In the genomic region with DNA sequence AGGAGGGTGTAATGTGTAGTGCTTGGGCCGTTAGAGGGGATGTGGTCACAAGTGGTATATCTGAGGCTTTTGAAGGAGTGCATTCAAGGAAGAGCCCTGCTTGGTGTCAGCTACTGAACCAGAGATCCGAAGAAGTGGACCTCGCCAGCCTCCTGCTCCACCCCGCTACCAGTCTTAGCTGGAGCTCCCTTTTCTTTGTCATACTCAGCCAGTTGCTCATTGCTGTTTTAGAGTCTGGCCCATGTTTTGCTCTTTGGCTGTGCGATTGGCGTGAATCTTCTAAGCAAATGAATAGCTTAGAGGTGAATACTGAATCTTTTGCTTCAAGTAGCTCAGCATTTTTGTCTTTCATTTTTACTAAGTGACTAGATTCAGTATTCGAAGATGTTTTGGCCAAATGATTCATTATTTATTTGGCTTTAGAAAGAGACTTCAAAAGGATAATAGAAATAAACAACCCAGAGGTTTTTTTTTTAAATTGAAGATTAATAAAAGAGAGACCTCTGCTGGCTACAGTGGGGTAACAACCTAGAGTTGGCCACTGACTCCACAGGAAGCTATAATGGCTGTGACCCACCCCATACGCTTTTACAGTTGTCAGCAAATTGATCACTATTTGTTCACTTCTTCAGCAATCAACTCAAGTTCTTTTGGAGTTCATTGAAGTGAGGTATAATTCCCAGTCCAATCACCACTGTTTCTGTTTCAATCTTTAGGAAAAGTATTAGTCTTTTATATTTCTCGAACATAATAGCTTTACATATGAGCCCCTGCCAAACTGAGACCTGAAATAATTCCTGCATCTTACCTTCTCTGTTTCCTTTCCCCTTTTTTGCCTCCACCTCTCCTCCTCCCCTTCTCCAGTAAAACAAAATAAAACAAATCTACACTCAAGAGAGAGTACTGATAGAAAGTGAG, we compare ENCODE assay signal across 8 cellular contexts. TPM values are rescaled to one million over a fixed set of nuclear protein-coding genes. Genes with fewer than 3 reads are reported as not detected.
DNase-seq lines count a peak whose midpoint lies in the region; ATAC-seq, FAIRE-seq and TF ChIP-seq lines count a peak whose summit lies in the region.

No MANE protein-coding gene starts in this region.

- H3K9me3 ChIP-seq in CD8-positive, alpha-beta memory T cell (ENCODE audit: low read length) = no peaks in the 10 kb centered on the region
- H3K9me3 ChIP-seq in RWPE2 (ENCODE audit: severe bottlenecking) (no peaks in the 10 kb centered on the region), K562 (replicated peaks; ENCODE audit: control insufficient read depth, insufficient read depth, low read depth, low read length) (no peaks in the 10 kb centered on the region)

- H3K27ac Mint-ChIP-seq in CD8-positive, alpha-beta memory T cell = peak overlapping the region; percentile 90 to 97 (median 94)

- TF ChIP-seq CTCF in RWPE2 (IDR thresholded peaks at IDR 0.05; ENCODE audit: poor library complexity, severe bottlenecking) = peak; percentile 49
- TF ChIP-seq CTCF in K562 (IDR thresholded peaks at IDR 0.05 in 2 of 3, conservative IDR thresholded peaks at IDR 0.05 in 1 of 3; ENCODE audit: insufficient read depth in 2 of 3, low read depth in 1 of 3, low read length in 3 of 3) = peak; percentile 14 to 58 (median 45); a peak in 3 of 6 replicates

- intact Hi-C loops in K562 (cut with micrococcal nuclease) = no loop called here

- in situ Hi-C loops in K562 (cut with MboI) = no loop called here

- peaks cover 35 to 54% (median 53%) of the 10 kb centered on the region in 3 donors for H3K4me1 Mint-ChIP-seq in CD8-positive, alpha-beta memory T cell

- no peak overlapping the region; the same call in 1 of the 2 replicates for H3K4me2 ChIP-seq in K562 (ENCODE audit: insufficient read depth, low read length)

- FAIRE-seq in K562 (lab: Jason Lieb, UNC) = peak; percentile 80

- peak; percentile 89 for ATAC-seq in GM19043 (IDR thresholded peaks at IDR 0.05; ENCODE audit: low read depth, unreplicated experiment)
- ATAC-seq in HG03354 (IDR thresholded peaks at IDR 0.05; ENCODE audit: poor library complexity, severe bottlenecking, unreplicated experiment) = peak; percentile 82
- peak; percentile 54; the same call in 1 of the 3 replicates for ATAC-seq in RWPE2 (ENCODE audit: low read depth)
- ATAC-seq in K562 = peak; percentile 78

- no peaks in the 10 kb centered on the region; the same call in 2 of the 3 replicates for H3K79me2 ChIP-seq in K562 (ENCODE audit: control insufficient read depth, insufficient read depth, low read length)

- CTCF ChIA-PET in CD8-positive, alpha-beta memory T cell (lab: Charles Lee) = interaction anchor here (0.7 to 5.1 kb wide), 67 partner anchors 8 to 701 kb away, joined by 3 to 86 read pairs (median 5); partner anchors contain the start of genes BORCS5, CDKN1B, CREBL2 and DDX47
- CTCF ChIA-PET in K562 (lab: Yijun Ruan, JAX; ENCODE audit: low intra/inter-chr PET ratio) = no interaction called here

- WGBS in K562 (ENCODE audit: insufficient coverage, low coverage, missing lambda C conversion rate) = 48% methylated on average over 7 of the region's 9 CpGs

- H3K9ac ChIP-seq in K562 (ENCODE audit: insufficient read depth in 1 of 2, low read depth in 2 of 2, low read length in 2 of 2) = peak overlapping the region in 1 of 2 experiments; percentile 10; a peak in 2 of 4 replicates

- POLR2A ChIA-PET in CD8-positive, alpha-beta memory T cell (lab: Charles Lee) = interaction anchor here (0.6 to 4.5 kb wide), 23 partner anchors 9 to 728 kb away, joined by 3 to 127 read pairs (median 4); partner anchors contain the start of genes BORCS5, CDKN1B and DUSP16
- POLR2A ChIA-PET in K562 (lab: Yijun Ruan, JAX) = interaction anchor here (0.6 to 2.3 kb wide), 6 partner anchors 10 to 380 kb away, joined by 3 to 11 read pairs (median 4); partner anchors contain the start of genes BORCS5 and GPRC5D

- no peaks in the 10 kb centered on the region for H3K27me3 Mint-ChIP-seq in CD8-positive, alpha-beta memory T cell

- H3K9me3 Mint-ChIP-seq in CD8-positive, alpha-beta memory T cell = no peaks in the 10 kb centered on the region

- no peak for TF ChIP-seq EP300 in K562 (IDR thresholded peaks at IDR 0.05; ENCODE audit: low read length)

- DNase-seq in CD8-positive, alpha-beta memory T cell = peak; percentile 26 to 71 (median 56)
- DNase-seq in RWPE2 (ENCODE audit: low spot score) = no peak
- DNase-seq in K562 (ENCODE audit: extremely low read depth in 1 of 4, low spot score in 3 of 4) = peak in 3 of 4 experiments; percentile 32 to 43 (median 35)
- DNase-seq in iris pigment epithelial cell (ENCODE audit: low read depth) = peak; percentile 80
- peak; percentile 49 for DNase-seq in stimulated activated CD4-positive, alpha-beta T cell treated with anti-CD3 and anti-CD28 coated beads, Interleukin-4, amount 100 ng/mL, for 24 hours
- DNase-seq in epidermal melanocyte (ENCODE audit: insufficient read length, low spot score) = no peak

- peaks cover 34% of the 10 kb centered on the region for H3K4me1 ChIP-seq in CD8-positive, alpha-beta memory T cell (ENCODE audit: insufficient read depth, low read length)
- H3K4me1 ChIP-seq in RWPE2 (ENCODE audit: insufficient read depth, poor library complexity, severe bottlenecking) (no peaks in the 10 kb centered on the region), K562 (replicated peaks in 1 of 2; ENCODE audit: control insufficient read depth in 2 of 2, insufficient read depth in 2 of 2, low read length in 2 of 2) (peaks cover 0 to 21% of the 10 kb centered on the region in 2 experiments; a peak in 3 of 5 replicates)

- H3K27me3 ChIP-seq in CD8-positive, alpha-beta memory T cell (ENCODE audit: insufficient read depth, low read length, poor library complexity, severe bottlenecking) = no peaks in the 10 kb centered on the region
- no peaks in the 10 kb centered on the region for H3K27me3 ChIP-seq in RWPE2 (ENCODE audit: insufficient read depth, poor library complexity, severe bottlenecking)
- H3K27me3 ChIP-seq in K562 (ENCODE audit: control insufficient read depth in 2 of 2, insufficient read depth in 2 of 2, low read length in 2 of 2) = no peaks in the 10 kb centered on the region

- no TSS peak for BruUV-seq in K562 (replicated peaks; lab: Mats Ljungman, UMichigan)

- TF ChIP-seq RAD21 in K562 (CRISPR knock-in tag; conservative IDR thresholded peaks at IDR 0.05 in 1 of 2, IDR thresholded peaks at IDR 0.05 in 1 of 2) = peak; percentile 21 to 45; a peak in 3 of 4 replicates

- H3K9me1 ChIP-seq in K562 (ENCODE audit: control insufficient read depth, insufficient read depth, low read length) = no peaks in the 10 kb centered on the region

- H3K4me3 Mint-ChIP-seq in CD8-positive, alpha-beta memory T cell = peak overlapping the region; percentile 77 to 87 (median 85)

- peak overlapping the region; percentile 64 for H3K27ac ChIP-seq in CD8-positive, alpha-beta memory T cell (ENCODE audit: low read depth, low read length)
- H3K27ac ChIP-seq in RWPE2 (ENCODE audit: poor library complexity, severe bottlenecking) = no peak overlapping the region
- H3K27ac ChIP-seq in K562 (ENCODE audit: extremely low read depth, low read depth, low read length) = peak overlapping the region; percentile 43; the same call in 1 of the 3 replicates

- no peaks in the 10 kb centered on the region for H4K20me1 ChIP-seq in K562 (replicated peaks; ENCODE audit: control insufficient read depth, insufficient read depth, low read length)

- peak overlapping the region; percentile 51 for H3K4me3 ChIP-seq in CD8-positive, alpha-beta memory T cell (ENCODE audit: low read length)
- H3K4me3 ChIP-seq in RWPE2 (ENCODE audit: severe bottlenecking) (no peak overlapping the region), K562 (no peak overlapping the region)

- H2AFZ ChIP-seq in K562 (ENCODE audit: low read depth, low read length) = peak overlapping the region; percentile 80

- peaks cover 0 to 4% (median 0%) of the 10 kb centered on the region in 3 donors for H3K36me3 Mint-ChIP-seq in CD8-positive, alpha-beta memory T cell

- no peaks in the 10 kb centered on the region for H3K36me3 ChIP-seq in CD8-positive, alpha-beta memory T cell (ENCODE audit: insufficient read depth, low read length)
- H3K36me3 ChIP-seq in RWPE2 (ENCODE audit: low read depth) (no peaks in the 10 kb centered on the region), K562 (ENCODE audit: control insufficient read depth, insufficient read depth, low read length) (no peaks in the 10 kb centered on the region; the same call in 2 of the 3 replicates)

- no peak for TF ChIP-seq POLR2A in K562 (conservative IDR thresholded peaks at IDR 0.05)

RNA-seq across cellular contexts. Expression of gene CDKN1B, which starts 19.9 kb away (rescaled TPM):
- total RNA-seq in CD8-positive, alpha-beta memory T cell = 10 to 100 TPM; 47.1 to 48.7 TPM
- 10.0 TPM for polyA plus RNA-seq in CD8-positive, alpha-beta memory T cell
- total RNA-seq in K562 (2011; cell fraction: chromatin; rRNA removed; ENCODE audit: low replicate concordance) = 6.1 and 9.5 TPM in 2 replicates
- 15.8 and 17.9 TPM in 2 replicates for total RNA-seq in K562 (2011; cell fraction: nucleolus; rRNA removed)
- 8.5 and 10.2 TPM in 2 replicates for total RNA-seq in K562 (2011; cell fraction: nucleoplasm; rRNA removed)
- total RNA-seq in K562 (2014; rRNA removed) (32.0 and 35.2 TPM in 2 replicates), K562 (2014; rRNA removed; fragmentation: Illumina TruSeq; extraction: Trizol) (13.5 and 16.0 TPM in 2 replicates), K562 (2015; rRNA removed; fragmentation: Illumina TruSeq; extraction: Trizol) (16.8 and 18.6 TPM in 2 replicates), K562 (2021) (23.9 and 27.3 TPM in 2 replicates)
- polyA plus RNA-seq in K562 (2011; rRNA removed) (12.9 and 13.7 TPM in 2 replicates), K562 (2014; fragmentation: Illumina TruSeq; extraction: Trizol) (15.5 and 17.5 TPM in 2 replicates), K562 (2014; fragmentation: Nextera tagmentation; extraction: Ambion mirVana) (1 to 10 TPM; 2.6 to 3.0 TPM), K562 (2014; rRNA removed) (21.0 and 21.9 TPM in 2 replicates)
- polyA plus RNA-seq in K562 (2011; cell fraction: cytosol; rRNA removed) = 5.9 and 6.8 TPM in 2 replicates
- 10.1 and 11.6 TPM in 2 replicates for polyA plus RNA-seq in K562 (2011; cell fraction: nucleus; rRNA removed)
- polyA plus RNA-seq in K562 (2012) = 22.9 and 24.9 TPM in 2 replicates
- 8.8 and 9.9 TPM in 2 replicates for polyA minus RNA-seq in K562 (2011; rRNA and poly(A)+ RNA removed)
- polyA minus RNA-seq in K562 (2011; cell fraction: cytosol; rRNA and poly(A)+ RNA removed) = 5.1 and 8.9 TPM in 2 replicates
- 13.9 and 27.3 TPM in 2 replicates for polyA minus RNA-seq in K562 (2011; cell fraction: nucleus; rRNA and poly(A)+ RNA removed)

RNA-seq across cellular contexts. Expression of gene GPR19, which starts 41.0 kb away (rescaled TPM):
- total RNA-seq in CD8-positive, alpha-beta memory T cell = 1 to 10 TPM; 9.1 TPM
- 1.3 TPM for polyA plus RNA-seq in CD8-positive, alpha-beta memory T cell
- total RNA-seq in K562 (2011; cell fraction: chromatin; rRNA removed; ENCODE audit: low replicate concordance) = 0.65 and 0.70 TPM in 2 replicates
- 0.53 TPM in 1 of 2 replicates, not detected in the other for total RNA-seq in K562 (2011; cell fraction: nucleolus; rRNA removed)
- total RNA-seq in K562 (2011; cell fraction: nucleoplasm; rRNA removed) = 0.44 and 0.53 TPM in 2 replicates
- total RNA-seq in K562 (2014; rRNA removed) (0.08 TPM in 1 of 2 replicates, not detected in the other), K562 (2014; rRNA removed; fragmentation: Illumina TruSeq; extraction: Trizol) (0.73 and 0.76 TPM in 2 replicates), K562 (2015; rRNA removed; fragmentation: Illumina TruSeq; extraction: Trizol) (0.15 and 0.22 TPM in 2 replicates), K562 (2021) (0.35 TPM in 1 of 2 replicates, not detected in the other)
- polyA plus RNA-seq in K562 (2011; rRNA removed) (0.35 and 0.40 TPM in 2 replicates), K562 (2014; fragmentation: Illumina TruSeq; extraction: Trizol) (0.40 and 0.62 TPM in 2 replicates), K562 (2014; fragmentation: Nextera tagmentation; extraction: Ambion mirVana) (under 1 TPM; 0.22 to 0.35 TPM), K562 (2014; rRNA removed) (0.24 TPM in 1 of 2 replicates, not detected in the other)
- 0.07 and 0.46 TPM in 2 replicates for polyA plus RNA-seq in K562 (2011; cell fraction: cytosol; rRNA removed)
- polyA plus RNA-seq in K562 (2011; cell fraction: nucleus; rRNA removed) = 0.63 and 0.65 TPM in 2 replicates
- polyA plus RNA-seq in K562 (2012) = 0.16 and 0.44 TPM in 2 replicates
- 0.72 TPM in 1 of 2 replicates, not detected in the other for polyA minus RNA-seq in K562 (2011; rRNA and poly(A)+ RNA removed)
- polyA minus RNA-seq in K562 (2011; cell fraction: cytosol; rRNA and poly(A)+ RNA removed) = not detected in 2 replicates
- 0.78 TPM in 1 of 2 replicates, not detected in the other for polyA minus RNA-seq in K562 (2011; cell fraction: nucleus; rRNA and poly(A)+ RNA removed)

RNA-seq across cellular contexts. Expression of gene APOLD1, which starts 48.4 kb away (rescaled TPM):
- 1 to 10 TPM; 2.7 TPM for total RNA-seq in CD8-positive, alpha-beta memory T cell
- 0.68 TPM for polyA plus RNA-seq in CD8-positive, alpha-beta memory T cell
- total RNA-seq in K562 (2011; cell fraction: chromatin; rRNA removed; ENCODE audit: low replicate concordance) = 1.2 and 1.3 TPM in 2 replicates
- 1.6 and 1.7 TPM in 2 replicates for total RNA-seq in K562 (2011; cell fraction: nucleolus; rRNA removed)
- total RNA-seq in K562 (2011; cell fraction: nucleoplasm; rRNA removed) = 2.1 and 2.5 TPM in 2 replicates
- total RNA-seq in K562 (2014; rRNA removed) = 0.41 and 2.0 TPM in 2 replicates
- total RNA-seq in K562 (2014; rRNA removed; fragmentation: Illumina TruSeq; extraction: Trizol) = 0.61 and 0.65 TPM in 2 replicates
- 1.1 TPM in 2 replicates for total RNA-seq in K562 (2015; rRNA removed; fragmentation: Illumina TruSeq; extraction: Trizol)
- 0.89 and 0.93 TPM in 2 replicates for total RNA-seq in K562 (2021)
- 0.49 and 0.84 TPM in 2 replicates for polyA plus RNA-seq in K562 (2011; rRNA removed)
- 0.30 and 0.35 TPM in 2 replicates for polyA plus RNA-seq in K562 (2011; cell fraction: cytosol; rRNA removed)
- 0.74 and 0.97 TPM in 2 replicates for polyA plus RNA-seq in K562 (2011; cell fraction: nucleus; rRNA removed)
- polyA plus RNA-seq in K562 (2012) = 0.82 and 1.4 TPM in 2 replicates
- 0.46 and 0.61 TPM in 2 replicates for polyA plus RNA-seq in K562 (2014; fragmentation: Illumina TruSeq; extraction: Trizol)
- under 1 TPM; 0.28 to 0.45 TPM for polyA plus RNA-seq in K562 (2014; fragmentation: Nextera tagmentation; extraction: Ambion mirVana)
- 0.45 and 0.93 TPM in 2 replicates for polyA plus RNA-seq in K562 (2014; rRNA removed)
- polyA minus RNA-seq in K562 (2011; rRNA and poly(A)+ RNA removed) = 0.74 and 1.1 TPM in 2 replicates
- 0.36 and 1.2 TPM in 2 replicates for polyA minus RNA-seq in K562 (2011; cell fraction: cytosol; rRNA and poly(A)+ RNA removed)
- 1.5 and 2.2 TPM in 2 replicates for polyA minus RNA-seq in K562 (2011; cell fraction: nucleus; rRNA and poly(A)+ RNA removed)

Comparison
In these comparisons a context has a peak if more than half of its experiments do, and no peak if none do; other contexts are left out.
1. DNase-seq: peak in CD8-positive, alpha-beta memory T cell (5 of 5), K562 (3 of 4), iris pigment epithelial cell (single experiment) and stimulated activated CD4-positive, alpha-beta T cell treated with anti-CD3 and anti-CD28 coated beads, Interleukin-4, amount 100 ng/mL, for 24 hours (single experiment); none in RWPE2 (single experiment) and epidermal melanocyte (single experiment).
2. RNA of gene GPR19, which starts 41.0 kb away (total RNA-seq): 9.1 TPM in CD8-positive, alpha-beta memory T cell; 0.08 to 0.76 TPM in K562; every median in the first group is over 4 times any median in the second.
3. Peak in every context shown above with its lines, with median percentiles within 50 percentile points of each other: ATAC-seq.